ENCODE assay signal across 17 cellular contexts in genomic region chr13:28622286-28622685, GRCh38. TPM values are rescaled to one million over a fixed set of nuclear protein-coding genes. Genes with fewer than 3 reads are reported as not detected.
A peak's percentile ranks its signal among the peaks of the same experiment; 100 is the strongest.
DNase-seq lines count a peak whose midpoint lies in the region; ATAC-seq and TF ChIP-seq lines count a peak whose summit lies in the region.
"Had no signal": no experiment of that assay in that cellular context is flagged by ENCODE, and none has a peak within 500 bp of the region (broad histone marks: within the 10 kb centered on the region; RNA-seq: fewer than 3 reads in every experiment).

No MANE protein-coding gene starts in this region.

- no peaks in the 10 kb centered on the region for H3K9me3 Mint-ChIP-seq in CD14-positive monocyte

- no peak for TF ChIP-seq CTCF in CD14-positive monocyte (IDR thresholded peaks at IDR 0.05)
- no peak for TF ChIP-seq CTCF in right atrium auricular region (IDR thresholded peaks at IDR 0.05)
- TF ChIP-seq CTCF in GM10248 (IDR thresholded peaks at IDR 0.05; ENCODE audit: control extremely low read depth, extremely low read depth, low read depth, missing control alignments): no peak

- H3K36me3 ChIP-seq in right atrium auricular region: no peaks in the 10 kb centered on the region

- peak overlapping the region in 1 of 2 donors; percentile 6 for H3K27ac ChIP-seq in right atrium auricular region
- H3K27ac ChIP-seq: A549 had no signal

- no peaks in the 10 kb centered on the region for H3K36me3 Mint-ChIP-seq in CD14-positive monocyte
- H3K36me3 Mint-ChIP-seq: activated CD8-positive, alpha-beta memory T cell treated with anti-CD3 and anti-CD28 coated beads, Interleukin-2, amount 10 ng/mL, durations not matched to agents 7 days and 5 days; CD4-positive, CD25-positive, alpha-beta regulatory T cell had no signal

- ATAC-seq in sciatic nerve: peak; percentile 76
- ATAC-seq in HG02973 (IDR thresholded peaks at IDR 0.05; ENCODE audit: unreplicated experiment): no peak
- ATAC-seq: A549; activated CD8-positive, alpha-beta memory T cell treated with anti-CD3 and anti-CD28 coated beads, Interleukin-2, amount 10 ng/mL, durations not matched to agents 7 days and 5 days had no signal

- H3K27ac Mint-ChIP-seq in CD14-positive monocyte: peak overlapping the region; percentile 74 to 92 (median 85)
- H3K27ac Mint-ChIP-seq: activated CD8-positive, alpha-beta memory T cell treated with anti-CD3 and anti-CD28 coated beads, Interleukin-2, amount 10 ng/mL, durations not matched to agents 7 days and 5 days had no signal

- peak overlapping the region; percentile 45 to 46 for H3K4me3 Mint-ChIP-seq in CD14-positive monocyte
- H3K4me3 Mint-ChIP-seq: activated CD8-positive, alpha-beta memory T cell treated with anti-CD3 and anti-CD28 coated beads, Interleukin-2, amount 10 ng/mL, durations not matched to agents 7 days and 5 days; CD4-positive, CD25-positive, alpha-beta regulatory T cell had no signal

- CTCF ChIA-PET in GM10248 (lab: Yijun Ruan, JAX): interaction anchor here (0.9 to 1.3 kb wide), 4 partner anchors 14 to 72 kb away, joined by 3 to 5 read pairs (median 3); no protein-coding TSS in a partner anchor

- H3K4me3 ChIP-seq in right atrium auricular region: no peak overlapping the region
- H3K4me3 ChIP-seq: A549 had no signal

- H3K4me1 ChIP-seq in right atrium auricular region: peaks cover 0 to 7% of the 10 kb centered on the region in 2 donors
- H3K4me1 ChIP-seq: A549 had no signal

- DNase-seq in CD14-positive monocyte (ENCODE audit: low spot score) (peak; percentile 73), SKM-1 treated with dmso at 0.1 percent for 144 hours (lab: John Stamatoyannopoulos, UW; ENCODE audit: unreplicated experiment) (peak; percentile 82), right atrium auricular region (ENCODE audit: low spot score) (peak; percentile 70), sciatic nerve (ENCODE audit: low spot score) (no peak), NCI-H187 (lab: John Stamatoyannopoulos, UW) (no peak), GM10248 (ENCODE audit: extremely low spot score) (no peak)
- no peak for DNase-seq in activated effector memory CD4-positive, alpha-beta T cell treated with Interleukin-2 at 50 U/mL for 16 hours
- DNase-seq: activated CD4-positive, CD25-positive, alpha-beta regulatory T cell; activated CD8-positive, alpha-beta memory T cell treated with anti-CD3 and anti-CD28 coated beads, Interleukin-2, amount 10 ng/mL, durations not matched to agents 7 days and 5 days; CD4-positive, CD25-positive, alpha-beta regulatory T cell; islet precursor cell; Kasumi-1; NCI-H1436 treated with DMSO at 0.1 percent for 48 hours; NCI-H345; SHP77 treated with DMSO at 0.1 percent for 48 hours had no signal

- H3K9me3 ChIP-seq in right atrium auricular region: no peaks in the 10 kb centered on the region
- H3K9me3 ChIP-seq: A549 had no signal

- no peaks in the 10 kb centered on the region for H3K27me3 ChIP-seq in right atrium auricular region

- POLR2A ChIA-PET in GM10248 (lab: Yijun Ruan, JAX): no interaction called here

- intact Hi-C loops in CD14-positive monocyte (cut with micrococcal nuclease) (loop anchor here in 1 of 2 donors (5.0 kb wide), 1 partner anchor 145 kb away; no protein-coding TSS in a partner anchor), sciatic nerve (cut with DNase I) (no loop called here)

- H3K4me1 Mint-ChIP-seq in CD14-positive monocyte: peaks cover 69% of the 10 kb centered on the region

- H3K27me3 Mint-ChIP-seq in CD14-positive monocyte (ENCODE audit: low read depth in 3 of 3): no peaks in the 10 kb centered on the region
- H3K27me3 Mint-ChIP-seq: CD4-positive, CD25-positive, alpha-beta regulatory T cell had no signal

RNA-seq across cellular contexts. Expression of gene POMP, which starts 36.6 kb away (rescaled TPM):
- 100 to 1,000 TPM; 145 to 153 TPM for polyA plus RNA-seq in CD14-positive monocyte
- total RNA-seq in right atrium auricular region (10 to 100 TPM; 88.2 to 93.7 TPM), sciatic nerve (49.2 TPM)

Comparison
In these comparisons a context has a peak if more than half of its experiments do, and no peak if none do; other contexts are left out.
1. DNase-seq: peak in CD14-positive monocyte (single experiment), SKM-1 treated with dmso at 0.1 percent for 144 hours (single experiment) and right atrium auricular region (single experiment); none in sciatic nerve (single experiment), activated effector memory CD4-positive, alpha-beta T cell treated with Interleukin-2 at 50 U/mL for 16 hours (single experiment), NCI-H187 (0 of 2) and GM10248 (single experiment).